Comparison of ENCODE assay signal across 10 cellular contexts in genomic region chr5:112709416-112709815, GRCh38. TPM values are rescaled to one million over a fixed set of nuclear protein-coding genes. Genes with fewer than 3 reads are reported as not detected.
DNase-seq lines count a peak whose midpoint lies in the region; ATAC-seq and TF ChIP-seq lines count a peak whose summit lies in the region.
"Had no signal": no experiment of that assay in that cellular context is flagged by ENCODE, and none has a peak within 500 bp of the region (broad histone marks: within the 10 kb centered on the region; RNA-seq: fewer than 3 reads in every experiment).

No MANE protein-coding gene starts in this region.

- H3K4me2 ChIP-seq in IMR-90 (ENCODE audit: low read depth, low read length), result peak overlapping the region; percentile 83
- H3K4me2 ChIP-seq in neural cell (ENCODE audit: low read length), result peak overlapping the region; percentile 65

- H3K9ac ChIP-seq in IMR-90 (ENCODE audit: low read depth, low read length), result no peak overlapping the region
- peak overlapping the region; percentile 98 for H3K9ac ChIP-seq in neural cell (ENCODE audit: low read length)

- peaks cover 66% of the 10 kb centered on the region for H3K4me1 ChIP-seq in CD4-positive, alpha-beta memory T cell (ENCODE audit: insufficient read depth, low read length)
- H3K4me1 ChIP-seq in IMR-90 (ENCODE audit: control insufficient read depth, insufficient read depth, low read length), result peaks cover 4% of the 10 kb centered on the region; the same call in 1 of the 2 replicates

- H3K4me3 ChIP-seq in CD4-positive, alpha-beta memory T cell (ENCODE audit: low read length in 2 of 2), result no peak overlapping the region
- H3K4me3 ChIP-seq in IMR-90 (ENCODE audit: insufficient read depth, low read depth, low read length) (no peak overlapping the region), neural cell (ENCODE audit: low read length) (peak overlapping the region; percentile 93)

- H2AFZ ChIP-seq in IMR-90 (replicated peaks; ENCODE audit: low read length, poor library complexity), result no peak overlapping the region
- H2AFZ ChIP-seq in neural cell (ENCODE audit: low read depth, low read length), result no peak overlapping the region

- in situ Hi-C loops in IMR-90 (cut with MboI; ENCODE audit: low sequenced_read_pairs), result no loop called here

- H3K56ac ChIP-seq in IMR-90 (ENCODE audit: extremely low read depth, insufficient read depth, low read length), result no peak overlapping the region

- H3K4me1 Mint-ChIP-seq in CD4-positive, alpha-beta memory T cell, result peaks cover 49 to 67% (median 57%) of the 10 kb centered on the region in 4 donors
- peaks cover 31% of the 10 kb centered on the region for H3K4me1 Mint-ChIP-seq in chondrocyte (ENCODE audit: low read depth)
- H3K4me1 Mint-ChIP-seq in activated T-helper 2 cell treated with anti-CD3 and anti-CD28 coated beads, Interferon-gamma antibody, Interleukin-2, Interleukin-4, amounts not matched to agents 10 μg/mL and 5 μg/mL and 100 μg/mL, durations not matched to agents 14 hours and 24 hours and 36 hours (ENCODE audit: low read depth), result peaks cover 37% of the 10 kb centered on the region

- H3K36me3 ChIP-seq in CD4-positive, alpha-beta memory T cell (ENCODE audit: insufficient read depth, low read length), result no peaks in the 10 kb centered on the region
- H3K36me3 ChIP-seq in IMR-90 (ENCODE audit: control insufficient read depth, insufficient read depth, low read length) (no peaks in the 10 kb centered on the region), neural cell (ENCODE audit: insufficient read depth, low read length) (no peaks in the 10 kb centered on the region)

- H3K4me3 Mint-ChIP-seq in CD4-positive, alpha-beta memory T cell, result peak overlapping the region in 6 of 8 donors; percentile 91 to 96 (median 95)
- no peak overlapping the region for H3K4me3 Mint-ChIP-seq in chondrocyte (ENCODE audit: unreplicated experiment)
- H3K4me3 Mint-ChIP-seq in activated T-helper 2 cell treated with anti-CD3 and anti-CD28 coated beads, Interferon-gamma antibody, Interleukin-2, Interleukin-4, amounts not matched to agents 10 μg/mL and 5 μg/mL and 100 μg/mL, durations not matched to agents 14 hours and 24 hours and 36 hours (ENCODE audit: low read depth), result no peak overlapping the region

- H4K8ac ChIP-seq in IMR-90 (ENCODE audit: low read depth in 2 of 2, low read length in 2 of 2), result no peak overlapping the region

- DNase-seq in CD4-positive, alpha-beta memory T cell, result no peak
- DNase-seq in IMR-90, result no peak
- DNase-seq in chondrocyte (ENCODE audit: low spot score), result no peak
- no peak for DNase-seq in activated T-helper 2 cell treated with anti-CD3 and anti-CD28 coated beads, Interferon-gamma antibody, Interleukin-2, Interleukin-4, amounts not matched to agents 10 μg/mL and 5 μg/mL and 100 μg/mL, durations not matched to agents 14 hours and 24 hours and 36 hours (ENCODE audit: low spot score)
- DNase-seq in GM19238 (ENCODE audit: insufficient read length, low spot score), result no peak
- DNase-seq in SW 1271 (lab: John Stamatoyannopoulos, UW), result no peak
- DNase-seq: GDM1, Kasumi-1 had no signal

- no peak overlapping the region for H2AK9ac ChIP-seq in IMR-90 (replicated peaks; ENCODE audit: low read depth, low read length, poor library complexity)

- H3K23ac ChIP-seq in IMR-90 (ENCODE audit: low read depth, low read length), result no peak overlapping the region

- H3K9me2 ChIP-seq in neural cell (ENCODE audit: insufficient read depth, low read length), result no peaks in the 10 kb centered on the region

- no peaks in the 10 kb centered on the region for H3K9me3 ChIP-seq in CD4-positive, alpha-beta memory T cell (ENCODE audit: control insufficient read depth in 1 of 2, low read length in 2 of 2)
- H3K9me3 ChIP-seq in IMR-90 (ENCODE audit: control insufficient read depth, insufficient read depth, low read length) (no peaks in the 10 kb centered on the region), neural cell (ENCODE audit: low read length) (no peaks in the 10 kb centered on the region)

- POLR2A ChIA-PET in CD4-positive, alpha-beta memory T cell (lab: Charles Lee; ENCODE audit: partially characterized antibody), result interaction anchor here (1.5 kb wide), 1 partner anchor 26 kb away, joined by 7 read pairs; no protein-coding TSS in a partner anchor
- POLR2A ChIA-PET in IMR-90 (lab: Charles Lee; ENCODE audit: unreplicated experiment), result no interaction called here

- H3K79me2 ChIP-seq in neural cell (replicated peaks; ENCODE audit: insufficient read depth, low read length), result peaks cover 63% of the 10 kb centered on the region

- H3K79me1 ChIP-seq in IMR-90 (ENCODE audit: low read depth in 1 of 2, low read length in 2 of 2), result peaks cover 36 to 38% of the 10 kb centered on the region in 2 experiments

- WGBS in IMR-90 (ENCODE audit: extremely low coverage in 2 of 2, insufficient read length in 1 of 2), 2 experiments, result no CpG with 5 or more reads among the region's 3 CpGs

- H4K5ac ChIP-seq in IMR-90 (ENCODE audit: low read depth, low read length), result no peak overlapping the region

- H2BK120ac ChIP-seq in IMR-90 (ENCODE audit: low read depth, low read length), result no peak overlapping the region

- ATAC-seq in IMR-90 (ENCODE audit: low read depth) (no peak), GM19395 (IDR thresholded peaks at IDR 0.05; ENCODE audit: unreplicated experiment) (no peak)

- H2BK20ac ChIP-seq in IMR-90 (ENCODE audit: low read depth, low read length), result no peak overlapping the region

- no peaks in the 10 kb centered on the region; the same call in 1 of the 2 replicates for H3K9me1 ChIP-seq in IMR-90 (ENCODE audit: insufficient read depth, low read length)

- no peak overlapping the region for H3K18ac ChIP-seq in IMR-90 (ENCODE audit: low read depth, low read length)

- H3K27me3 ChIP-seq in CD4-positive, alpha-beta memory T cell (ENCODE audit: insufficient read depth, low read length), result no peaks in the 10 kb centered on the region
- H3K27me3 ChIP-seq in IMR-90 (ENCODE audit: control insufficient read depth, insufficient read depth, low read length), result no peaks in the 10 kb centered on the region
- no peaks in the 10 kb centered on the region for H3K27me3 ChIP-seq in neural cell (ENCODE audit: insufficient read depth, low read depth, low read length)

- TF ChIP-seq EP300 in neural cell (conservative IDR thresholded peaks at IDR 0.05; ENCODE audit: poor library complexity, severe bottlenecking), result no peak

- H3F3A ChIP-seq in neural cell (ENCODE audit: insufficient read depth, low read length, poor library complexity, severe bottlenecking), result no peaks in the 10 kb centered on the region

- no peak for TF ChIP-seq CTCF in IMR-90 (conservative IDR thresholded peaks at IDR 0.05; ENCODE audit: low read depth, low read length)
- TF ChIP-seq CTCF in chondrocyte (IDR thresholded peaks at IDR 0.05), result no peak
- TF ChIP-seq CTCF in neural cell (IDR thresholded peaks at IDR 0.05; ENCODE audit: poor library complexity, severe bottlenecking), result no peak

- H3K27me3 Mint-ChIP-seq in CD4-positive, alpha-beta memory T cell, result no peaks in the 10 kb centered on the region
- no peaks in the 10 kb centered on the region for H3K27me3 Mint-ChIP-seq in chondrocyte (ENCODE audit: low read depth)
- no peaks in the 10 kb centered on the region for H3K27me3 Mint-ChIP-seq in activated T-helper 2 cell treated with anti-CD3 and anti-CD28 coated beads, Interferon-gamma antibody, Interleukin-2, Interleukin-4, amounts not matched to agents 10 μg/mL and 5 μg/mL and 100 μg/mL, durations not matched to agents 14 hours and 24 hours and 36 hours (ENCODE audit: low read depth)

- H4K20me1 ChIP-seq in IMR-90 (ENCODE audit: insufficient read depth, low read length) (no peaks in the 10 kb centered on the region; the same call in 1 of the 2 replicates), neural cell (ENCODE audit: insufficient read depth) (no peaks in the 10 kb centered on the region)

- H3K4ac ChIP-seq in IMR-90 (ENCODE audit: low read depth, low read length), result no peak overlapping the region

- intact Hi-C loops in CD4-positive, alpha-beta memory T cell (cut with micrococcal nuclease), result loop anchor here (5.0 kb wide), 1 partner anchor 803 kb away; the partner anchor contains the start of gene YTHDC2
- intact Hi-C loops in IMR-90 (cut with micrococcal nuclease), result loop anchor here (5.0 to 10.0 kb wide), 2 partner anchors 33 to 145 kb away; no protein-coding TSS in a partner anchor
- intact Hi-C loops in activated T-helper 2 cell treated with anti-CD3 and anti-CD28 coated beads, Interferon-gamma antibody, Interleukin-2, Interleukin-4, amounts not matched to agents 10 μg/mL and 5 μg/mL and 100 μg/mL, durations not matched to agents 14 hours and 24 hours and 36 hours (cut with micrococcal nuclease), result loop anchor here (5.0 to 10.0 kb wide), 4 partner anchors 48 to 1195 kb away; partner anchors contain the start of genes DCP2, SRP19 and STARD4

- TF ChIP-seq RAD21 in IMR-90 (IDR thresholded peaks at IDR 0.05; ENCODE audit: low read length) (no peak), neural cell (conservative IDR thresholded peaks at IDR 0.05) (no peak)

- no peak overlapping the region for H2BK15ac ChIP-seq in IMR-90 (ENCODE audit: low read depth, low read length)

- dilution Hi-C loops in IMR-90 (cut with HindIII; ENCODE audit: low sequenced_read_pairs, unreplicated experiment), result no loop called here

- no peak overlapping the region for H2BK5ac ChIP-seq in IMR-90 (ENCODE audit: low read depth, low read length, poor library complexity, severe bottlenecking)

- no peak overlapping the region for H2AK5ac ChIP-seq in IMR-90 (ENCODE audit: low read depth, low read length)

- H3K36me3 Mint-ChIP-seq in CD4-positive, alpha-beta memory T cell, result peaks cover 4 to 11% of the 10 kb centered on the region in 2 donors
- no peaks in the 10 kb centered on the region for H3K36me3 Mint-ChIP-seq in chondrocyte (ENCODE audit: low read depth)
- H3K36me3 Mint-ChIP-seq in activated T-helper 2 cell treated with anti-CD3 and anti-CD28 coated beads, Interferon-gamma antibody, Interleukin-2, Interleukin-4, amounts not matched to agents 10 μg/mL and 5 μg/mL and 100 μg/mL, durations not matched to agents 14 hours and 24 hours and 36 hours (ENCODE audit: low read depth), result peaks cover 7% of the 10 kb centered on the region

- TF ChIP-seq POLR2A in IMR-90 (IDR thresholded peaks at IDR 0.05; ENCODE audit: low read depth, low read length), result no peak

- H3K27ac Mint-ChIP-seq in CD4-positive, alpha-beta memory T cell, result peak overlapping the region in 1 of 7 donors; percentile 19
- H3K27ac Mint-ChIP-seq in chondrocyte (ENCODE audit: unreplicated experiment), result peak overlapping the region; percentile 65
- no peak overlapping the region for H3K27ac Mint-ChIP-seq in activated T-helper 2 cell treated with anti-CD3 and anti-CD28 coated beads, Interferon-gamma antibody, Interleukin-2, Interleukin-4, amounts not matched to agents 10 μg/mL and 5 μg/mL and 100 μg/mL, durations not matched to agents 14 hours and 24 hours and 36 hours

- no peak overlapping the region for H4K91ac ChIP-seq in IMR-90 (ENCODE audit: insufficient read depth, low read depth, low read length)

- BruUV-seq in IMR-90 (replicated peaks; lab: Mats Ljungman, UMichigan), result no TSS peak

- no peak overlapping the region for H3K27ac ChIP-seq in CD4-positive, alpha-beta memory T cell (ENCODE audit: low read depth, low read length)
- no peak overlapping the region for H3K27ac ChIP-seq in IMR-90 (ENCODE audit: insufficient read depth, low read length)
- no peak overlapping the region for H3K27ac ChIP-seq in neural cell (ENCODE audit: low read length)

- no peak overlapping the region for H3K14ac ChIP-seq in IMR-90 (replicated peaks; ENCODE audit: low read depth, low read length)

- CTCF ChIA-PET in CD4-positive, alpha-beta memory T cell (lab: Charles Lee; ENCODE audit: partially characterized antibody), result interaction anchor here (1.4 to 2.5 kb wide), 3 partner anchors 9 to 49 kb away, joined by 3 to 10 read pairs (median 8); partner anchors contain the start of gene APC
- CTCF ChIA-PET in IMR-90 (lab: Yijun Ruan, JAX), result no interaction called here

- peaks cover 0 to 2% (median 0%) of the 10 kb centered on the region in 8 donors for H3K9me3 Mint-ChIP-seq in CD4-positive, alpha-beta memory T cell
- no peaks in the 10 kb centered on the region for H3K9me3 Mint-ChIP-seq in chondrocyte (ENCODE audit: low read depth)
- H3K9me3 Mint-ChIP-seq in activated T-helper 2 cell treated with anti-CD3 and anti-CD28 coated beads, Interferon-gamma antibody, Interleukin-2, Interleukin-4, amounts not matched to agents 10 μg/mL and 5 μg/mL and 100 μg/mL, durations not matched to agents 14 hours and 24 hours and 36 hours, result no peaks in the 10 kb centered on the region

RNA-seq across cellular contexts. Expression of gene APC, which starts 28.3 kb away (rescaled TPM):
- 10 to 100 TPM; 40.5 to 44.5 TPM for total RNA-seq in CD4-positive, alpha-beta memory T cell
- polyA plus RNA-seq in CD4-positive, alpha-beta memory T cell, result 10 to 100 TPM in 1 of 2 donors, 1 to 10 TPM in 1; 4.4 to 23.0 TPM
- total RNA-seq in IMR-90 (2012; rRNA removed), result 58.4 and 76.1 TPM in 2 replicates
- polyA plus RNA-seq in IMR-90 (2012; rRNA removed), result 7.3 and 9.4 TPM in 2 replicates
- polyA plus RNA-seq in IMR-90 (2012; cell fraction: cytosol; rRNA removed), result 2.5 and 3.6 TPM in 2 replicates
- polyA plus RNA-seq in IMR-90 (2012; cell fraction: nucleus; rRNA removed; ENCODE audit: low replicate concordance), result 5.6 and 10.5 TPM in 2 replicates
- 43.9 to 48.7 TPM (median 46.8 TPM) in 3 replicates for total RNA-seq in chondrocyte
- 40.6 and 41.9 TPM in 2 replicates for polyA plus RNA-seq in neural cell
- polyA minus RNA-seq in neural cell, result 497 and 599 TPM in 2 replicates
- 17.4 and 21.4 TPM in 2 replicates for total RNA-seq in activated T-helper 2 cell treated with anti-CD3 and anti-CD28 coated beads, Interferon-gamma antibody, Interleukin-2, Interleukin-4, amounts not matched to agents 10 μg/mL and 5 μg/mL and 100 μg/mL, durations not matched to agents 14 hours and 24 hours and 36 hours

Comparison
In these comparisons a context has a peak if more than half of its experiments do, and no peak if none do; other contexts are left out.
1. H3K4me3 Mint-ChIP-seq: peak in CD4-positive, alpha-beta memory T cell (6 of 8); none in chondrocyte (single experiment) and activated T-helper 2 cell treated with anti-CD3 and anti-CD28 coated beads, Interferon-gamma antibody, Interleukin-2, Interleukin-4, amounts not matched to agents 10 μg/mL and 5 μg/mL and 100 μg/mL, durations not matched to agents 14 hours and 24 hours and 36 hours (single experiment).